ENCODE assay signal across 14 cellular contexts in genomic region chr1:58006421-58007032, GRCh38.
DNase-seq lines count a peak whose midpoint lies in the region; ATAC-seq and TF ChIP-seq lines count a peak whose summit lies in the region.
"Had no signal": no experiment of that assay in that cellular context is flagged by ENCODE, and none has a peak within 500 bp of the region (broad histone marks: within the 10 kb centered on the region; RNA-seq: fewer than 3 reads in every experiment).

No MANE protein-coding gene starts in this region.

- no peak overlapping the region for H3K18ac ChIP-seq in IMR-90 (ENCODE audit: low read depth, low read length)

- POLR2A ChIA-PET in IMR-90 (lab: Charles Lee; ENCODE audit: unreplicated experiment): no interaction called here

- no peak overlapping the region for H4K91ac ChIP-seq in IMR-90 (ENCODE audit: insufficient read depth, low read depth, low read length)

- H2BK5ac ChIP-seq in IMR-90 (ENCODE audit: low read depth, low read length, poor library complexity, severe bottlenecking): no peak overlapping the region

- TF ChIP-seq POLR2A in IMR-90 (IDR thresholded peaks at IDR 0.05; ENCODE audit: low read depth, low read length): no peak

- no peaks in the 10 kb centered on the region for H3K36me3 ChIP-seq in ES-I3 (ENCODE audit: insufficient read depth, low read length)
- no peaks in the 10 kb centered on the region for H3K36me3 ChIP-seq in IMR-90 (ENCODE audit: control insufficient read depth, insufficient read depth, low read length)
- no peaks in the 10 kb centered on the region for H3K36me3 ChIP-seq in neural progenitor cell
- H3K36me3 ChIP-seq: SJCRH30 had no signal

- H3K27ac Mint-ChIP-seq in neural progenitor cell: no peak overlapping the region

- H3K9ac ChIP-seq in ES-I3 (ENCODE audit: low read depth, low read length) (peak overlapping the region; percentile 22; the same call in 1 of the 2 replicates), IMR-90 (ENCODE audit: low read depth, low read length) (no peak overlapping the region), neural progenitor cell (no peak overlapping the region)
- H3K9ac ChIP-seq: KMS-11 had no signal

- H3K4me2 ChIP-seq in IMR-90 (ENCODE audit: low read depth, low read length): no peak overlapping the region
- H3K4me2 ChIP-seq in neural progenitor cell: peak overlapping the region; percentile 56
- H3K4me2 ChIP-seq: KMS-11, PC-9 had no signal

- TF ChIP-seq RAD21 in IMR-90 (IDR thresholded peaks at IDR 0.05; ENCODE audit: low read length): no peak

- TF ChIP-seq CTCF in IMR-90 (conservative IDR thresholded peaks at IDR 0.05; ENCODE audit: low read depth, low read length): no peak
- no peak for TF ChIP-seq CTCF in neural progenitor cell (IDR thresholded peaks at IDR 0.05)

- no peak overlapping the region for H4K8ac ChIP-seq in IMR-90 (ENCODE audit: low read depth in 2 of 2, low read length in 2 of 2)

- no peaks in the 10 kb centered on the region for H3K9me3 Mint-ChIP-seq in neural progenitor cell

- H4K5ac ChIP-seq in IMR-90 (ENCODE audit: low read depth, low read length): no peak overlapping the region

- H2AFZ ChIP-seq in IMR-90 (replicated peaks; ENCODE audit: low read length, poor library complexity) (no peak overlapping the region), neural progenitor cell (replicated peaks) (no peak overlapping the region)
- H2AFZ ChIP-seq: PC-9 had no signal

- DNase-seq in IMR-90 (no peak), iPS DF 4.7 (ENCODE audit: extremely low read depth, low spot score) (peak; percentile 94), neural progenitor cell (ENCODE audit: low spot score) (peak; percentile 85), DMS153 treated with DMSO at 0.1 percent for 48 hours (lab: John Stamatoyannopoulos, UW; ENCODE audit: unreplicated experiment) (no peak), GM19238 (ENCODE audit: insufficient read length, low spot score) (no peak)
- DNase-seq: COR-L47, NCI-H1092, NCI-H446, PC-9, SJCRH30 had no signal

- no peak overlapping the region for H3K23ac ChIP-seq in IMR-90 (ENCODE audit: low read depth, low read length)

- peaks cover 19% of the 10 kb centered on the region for H3F3A ChIP-seq in neural progenitor cell (ENCODE audit: low read depth)

- peaks cover 49% of the 10 kb centered on the region for H3K4me1 ChIP-seq in ES-I3 (ENCODE audit: insufficient read depth, low read length)
- H3K4me1 ChIP-seq in IMR-90 (ENCODE audit: control insufficient read depth, insufficient read depth, low read length): no peaks in the 10 kb centered on the region
- H3K4me1 ChIP-seq in neural progenitor cell: peaks cover 38% of the 10 kb centered on the region
- H3K4me1 ChIP-seq: SJCRH30 had no signal

- H3K79me2 ChIP-seq in neural progenitor cell (ENCODE audit: low read depth): no peaks in the 10 kb centered on the region

- H3K14ac ChIP-seq in IMR-90 (replicated peaks; ENCODE audit: low read depth, low read length): no peak overlapping the region

- H3K4me3 ChIP-seq in IMR-90 (ENCODE audit: insufficient read depth, low read depth, low read length) (no peak overlapping the region), neural progenitor cell (no peak overlapping the region)
- H3K4me3 ChIP-seq: PC-9, SJCRH30 had no signal

- no peak overlapping the region for H2AK5ac ChIP-seq in IMR-90 (ENCODE audit: low read depth, low read length)

- ATAC-seq in IMR-90 (ENCODE audit: low read depth) (no peak), HG03520 (IDR thresholded peaks at IDR 0.05; ENCODE audit: unreplicated experiment) (no peak)

- dilution Hi-C loops in IMR-90 (cut with HindIII; ENCODE audit: low sequenced_read_pairs, unreplicated experiment): no loop called here

- H2BK20ac ChIP-seq in IMR-90 (ENCODE audit: low read depth, low read length): no peak overlapping the region

- no CpG with 5 or more reads among the region's 4 CpGs for WGBS in IMR-90 (ENCODE audit: extremely low coverage in 2 of 2, insufficient read length in 1 of 2), 2 experiments

- H3K79me1 ChIP-seq in IMR-90 (ENCODE audit: low read depth in 1 of 2, low read length in 2 of 2): no peaks in the 10 kb centered on the region

- H2BK15ac ChIP-seq in IMR-90 (ENCODE audit: low read depth, low read length): no peak overlapping the region

- H3K56ac ChIP-seq in IMR-90 (ENCODE audit: extremely low read depth, insufficient read depth, low read length): no peak overlapping the region

- peaks cover 2% of the 10 kb centered on the region for H3K27me3 Mint-ChIP-seq in neural progenitor cell (ENCODE audit: insufficient read depth, low read depth)

- no peak overlapping the region for H2AK9ac ChIP-seq in IMR-90 (replicated peaks; ENCODE audit: low read depth, low read length, poor library complexity)

- H3K9me1 ChIP-seq in IMR-90 (ENCODE audit: insufficient read depth, low read length): no peaks in the 10 kb centered on the region

- in situ Hi-C loops in IMR-90 (cut with MboI; ENCODE audit: low sequenced_read_pairs): no loop called here

- peaks cover 20% of the 10 kb centered on the region for H3K4me1 Mint-ChIP-seq in neural progenitor cell

- H2BK120ac ChIP-seq in IMR-90 (ENCODE audit: low read depth, low read length): no peak overlapping the region

- intact Hi-C loops in IMR-90 (cut with micrococcal nuclease): no loop called here

- H3K4me3 Mint-ChIP-seq in neural progenitor cell: no peak overlapping the region

- H3K27ac ChIP-seq in IMR-90 (ENCODE audit: insufficient read depth, low read length): no peak overlapping the region
- H3K27ac ChIP-seq in neural progenitor cell: no peak overlapping the region
- H3K27ac ChIP-seq: HL-60, KMS-11, PC-9, SJCRH30 had no signal

- no peaks in the 10 kb centered on the region for H4K20me1 ChIP-seq in IMR-90 (ENCODE audit: insufficient read depth, low read length)
- H4K20me1 ChIP-seq in neural progenitor cell (ENCODE audit: low read depth): no peaks in the 10 kb centered on the region

- no peaks in the 10 kb centered on the region for H3K36me3 Mint-ChIP-seq in neural progenitor cell

- BruUV-seq in IMR-90 (replicated peaks; lab: Mats Ljungman, UMichigan): no TSS peak

- H3K9me3 ChIP-seq in ES-I3 (ENCODE audit: control insufficient read depth, insufficient read depth, low read length) (no peaks in the 10 kb centered on the region), IMR-90 (ENCODE audit: control insufficient read depth, insufficient read depth, low read length) (no peaks in the 10 kb centered on the region), neural progenitor cell (ENCODE audit: low read depth) (no peaks in the 10 kb centered on the region)
- H3K9me3 ChIP-seq: SJCRH30 had no signal

- H3K4ac ChIP-seq in IMR-90 (ENCODE audit: low read depth, low read length): no peak overlapping the region

- H3K27me3 ChIP-seq in IMR-90 (ENCODE audit: control insufficient read depth, insufficient read depth, low read length) (no peaks in the 10 kb centered on the region), neural progenitor cell (no peaks in the 10 kb centered on the region)
- H3K27me3 ChIP-seq: SJCRH30 had no signal

- CTCF ChIA-PET in IMR-90 (lab: Yijun Ruan, JAX): no interaction called here

TF ChIP-seq in IMR-90, 13 proteins besides CTCF, POLR2A, EP300 and RAD21:
- TF ChIP-seq ELK1 (IDR thresholded peaks at IDR 0.05; ENCODE audit: borderline replicate concordance, low read depth, low read length) (no peak), MAFK (IDR thresholded peaks at IDR 0.05; ENCODE audit: low read depth, low read length) (peak; percentile 64)
TF ChIP-seq in IMR-90: peak in this region for 1.

Comparison
In these comparisons a context has a peak if more than half of its experiments do, and no peak if none do; other contexts are left out.
1. DNase-seq: peak in iPS DF 4.7 (single experiment) and neural progenitor cell (single experiment); none in IMR-90 (single experiment), DMS153 treated with DMSO at 0.1 percent for 48 hours (single experiment) and GM19238 (single experiment).